Comparison of ENCODE assay signal across 8 cellular contexts in genomic region chr2:128026422-128027277, GRCh38. TPM values are rescaled to one million over a fixed set of nuclear protein-coding genes. Genes with fewer than 3 reads are reported as not detected.
A peak's percentile ranks its signal among the peaks of the same experiment; 100 is the strongest.
DNase-seq lines count a peak whose midpoint lies in the region; ATAC-seq, FAIRE-seq and TF ChIP-seq lines count a peak whose summit lies in the region.

No MANE protein-coding gene starts in this region.

- ATAC-seq in CD4-positive, alpha-beta T cell (ENCODE audit: poor library complexity) = no peak
- ATAC-seq in GM21529 (IDR thresholded peaks at IDR 0.05; ENCODE audit: unreplicated experiment) (peak; percentile 0), pancreas (no peak), GM18909 (IDR thresholded peaks at IDR 0.05; ENCODE audit: poor library complexity, unreplicated experiment) (no peak), HG03571 (IDR thresholded peaks at IDR 0.05; ENCODE audit: unreplicated experiment) (no peak)

- FAIRE-seq in pancreas (lab: Jason Lieb, UNC) = no peak

- no peak overlapping the region for H3K27ac ChIP-seq in CD4-positive, alpha-beta T cell (ENCODE audit: low read depth, low read length)
- no peak overlapping the region for H3K27ac ChIP-seq in SJSA1
- peak overlapping the region; percentile 83 to 100 (median 98) for H3K27ac ChIP-seq in esophagus squamous epithelium
- peak overlapping the region in 2 of 4 donors; percentile 46 to 92 for H3K27ac ChIP-seq in pancreas

- H3K27ac Mint-ChIP-seq in CD4-positive, alpha-beta T cell = peak overlapping the region; percentile 85

- H3K4me1 ChIP-seq in SJSA1 (replicated peaks) = peaks cover 6% of the 10 kb centered on the region
- peaks cover 0 to 26% (median 9%) of the 10 kb centered on the region in 3 donors for H3K4me1 ChIP-seq in esophagus squamous epithelium
- peaks cover 0 to 11% (median 0%) of the 10 kb centered on the region in 3 donors for H3K4me1 ChIP-seq in pancreas

- no peaks in the 10 kb centered on the region for H3K9me3 Mint-ChIP-seq in CD4-positive, alpha-beta T cell

- H3K27me3 Mint-ChIP-seq in CD4-positive, alpha-beta T cell = no peaks in the 10 kb centered on the region

- H3K4me1 Mint-ChIP-seq in CD4-positive, alpha-beta T cell (ENCODE audit: low read depth) = peaks cover 38% of the 10 kb centered on the region

- 2% methylated on average over 10 to 11 of the region's 57 CpGs for WGBS in esophagus squamous epithelium, 2 donors
- WGBS in pancreas, 2 donors = 0 to 1% methylated on average over 56 to 57 of the region's 57 CpGs

- H3K36me3 Mint-ChIP-seq in CD4-positive, alpha-beta T cell (ENCODE audit: low read depth) = peaks cover 25% of the 10 kb centered on the region

- intact Hi-C loops in CD4-positive, alpha-beta T cell (cut with DNase I, micrococcal nuclease) = loop anchor here (5.0 to 10.0 kb wide), 6 partner anchors 139 to 639 kb away; partner anchors contain the start of genes IWS1 (in 2 of the 2), AMMECR1L (in 1 of the 2), MAP3K2 (in 1 of the 2) and POLR2D (in 1 of the 2)
- intact Hi-C loops in esophagus squamous epithelium (cut with DNase I) (no loop called here), pancreas (cut with DNase I) (no loop called here)

- H3K9me3 ChIP-seq in CD4-positive, alpha-beta T cell (ENCODE audit: control insufficient read depth, low read length) = no peaks in the 10 kb centered on the region
- H3K9me3 ChIP-seq in SJSA1 (replicated peaks) = no peaks in the 10 kb centered on the region
- no peaks in the 10 kb centered on the region for H3K9me3 ChIP-seq in esophagus squamous epithelium
- H3K9me3 ChIP-seq in pancreas = no peaks in the 10 kb centered on the region

- POLR2A ChIA-PET in CD4-positive, alpha-beta T cell (lab: Charles Lee) = no interaction called here

- peaks cover 20% of the 10 kb centered on the region for H3K36me3 ChIP-seq in SJSA1
- peaks cover 0 to 20% (median 5%) of the 10 kb centered on the region in 3 donors for H3K36me3 ChIP-seq in esophagus squamous epithelium
- no peaks in the 10 kb centered on the region for H3K36me3 ChIP-seq in pancreas

- CTCF ChIA-PET in CD4-positive, alpha-beta T cell (lab: Charles Lee) = no interaction called here

- TF ChIP-seq POLR2A in esophagus squamous epithelium (IDR thresholded peaks at IDR 0.05) = peak in 2 of 4 donors; percentile 41 to 44

- DNase-seq in CD4-positive, alpha-beta T cell = peak in 1 of 10 experiments; percentile 1
- peak in 1 of 2 experiments; percentile 8 for DNase-seq in SJSA1 (ENCODE audit: low read depth in 1 of 2, low spot score in 2 of 2)
- DNase-seq in esophagus squamous epithelium (lab: John Stamatoyannopoulos, UW) = peak; percentile 38
- DNase-seq in pancreas = no peak
- no peak for DNase-seq in activated gamma-delta T cell treated with Interleukin-2 at 50 U/mL for 16 hours

- TF ChIP-seq CTCF in CD4-positive, alpha-beta T cell (IDR thresholded peaks at IDR 0.05) = no peak
- TF ChIP-seq CTCF in esophagus squamous epithelium (IDR thresholded peaks at IDR 0.05) (no peak), pancreas (IDR thresholded peaks at IDR 0.05) (no peak)

- H3K4me3 Mint-ChIP-seq in CD4-positive, alpha-beta T cell = peak overlapping the region; percentile 97

- no peaks in the 10 kb centered on the region for H3K27me3 ChIP-seq in CD4-positive, alpha-beta T cell (ENCODE audit: control insufficient read depth, insufficient read depth, low read length)
- H3K27me3 ChIP-seq in SJSA1 (replicated peaks) (no peaks in the 10 kb centered on the region), esophagus squamous epithelium (no peaks in the 10 kb centered on the region), pancreas (no peaks in the 10 kb centered on the region)

- H3K4me3 ChIP-seq in SJSA1 (peak overlapping the region; percentile 89), esophagus squamous epithelium (peak overlapping the region; percentile 81 to 100 (median 92)), pancreas (peak overlapping the region; percentile 62 to 99 (median 70))

RNA-seq across cellular contexts. Expression of gene SAP130, which starts 1.2 kb away (rescaled TPM):
- 10 to 100 TPM; 19.2 to 21.0 TPM for total RNA-seq in CD4-positive, alpha-beta T cell
- 10.9 and 11.2 TPM in 2 replicates for total RNA-seq in SJSA1 (2014; rRNA removed; shearing (Covaris generic))
- 10 to 100 TPM in 1 of 4 donors, 1 to 10 TPM in 3; 5.9 to 12.7 (median 8.0) TPM for total RNA-seq in esophagus squamous epithelium
- total RNA-seq in pancreas = 10 to 100 TPM in 3 of 6 donors, 1 to 10 TPM in 3; 9.0 to 14.1 (median 9.8) TPM
- 1 to 10 TPM; 4.5 to 6.8 TPM for polyA plus RNA-seq in pancreas

Comparison
In these comparisons a context has a peak if more than half of its experiments do, and no peak if none do; other contexts are left out.
1. H3K27ac ChIP-seq: peak in esophagus squamous epithelium (4 of 4); none in CD4-positive, alpha-beta T cell (single experiment) and SJSA1 (single experiment).
2. intact Hi-C loops: an anchor here in CD4-positive, alpha-beta T cell (5.0 to 10.0 kb wide); none called in esophagus squamous epithelium and pancreas.
3. Peak in every context shown above with its lines, with median percentiles within 50 percentile points of each other: H3K4me3 ChIP-seq.